In the genomic region with DNA sequence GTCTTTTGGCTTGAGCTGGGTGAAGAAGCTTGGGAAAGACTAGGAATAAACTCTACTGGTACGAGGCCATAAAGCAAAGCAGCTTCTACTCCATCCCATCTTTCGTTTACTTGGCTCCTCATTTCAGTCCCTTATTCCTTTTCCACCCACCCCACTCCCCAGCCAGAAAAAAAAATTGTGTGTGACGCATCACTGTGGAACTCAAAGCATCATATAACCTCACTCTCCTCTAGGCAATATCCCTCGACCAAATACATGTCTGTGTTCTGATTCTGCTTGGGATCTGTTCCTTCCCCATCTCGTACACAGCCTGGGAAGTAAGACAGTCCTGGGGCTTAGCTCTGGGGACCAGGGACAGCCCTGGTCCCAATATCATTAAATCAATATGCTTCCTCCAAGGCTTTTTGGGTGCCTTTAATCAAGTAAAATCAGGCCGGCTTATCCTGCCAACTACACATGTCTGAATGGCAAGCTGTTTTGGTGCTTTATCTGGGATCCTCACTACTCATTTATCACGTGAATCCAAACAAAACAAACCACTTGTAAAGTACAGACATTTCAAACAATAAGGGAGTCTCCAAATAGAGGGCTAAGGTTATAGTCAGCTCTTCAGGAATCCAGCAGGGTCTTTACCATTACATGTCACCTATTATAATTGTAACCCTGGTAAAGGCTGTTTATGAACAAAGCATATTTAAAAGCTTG, we compare ENCODE assay signal across 1 cellular context.
TF ChIP-seq lines count a peak whose summit lies in the region.

No MANE protein-coding gene starts in this region.

TF ChIP-seq in GM23338, 12 proteins besides CTCF, POLR2A, EP300 and RAD21:
- TF ChIP-seq ETS1 (IDR thresholded peaks at IDR 0.05): no peak
- TF ChIP-seq, protein P1, sequence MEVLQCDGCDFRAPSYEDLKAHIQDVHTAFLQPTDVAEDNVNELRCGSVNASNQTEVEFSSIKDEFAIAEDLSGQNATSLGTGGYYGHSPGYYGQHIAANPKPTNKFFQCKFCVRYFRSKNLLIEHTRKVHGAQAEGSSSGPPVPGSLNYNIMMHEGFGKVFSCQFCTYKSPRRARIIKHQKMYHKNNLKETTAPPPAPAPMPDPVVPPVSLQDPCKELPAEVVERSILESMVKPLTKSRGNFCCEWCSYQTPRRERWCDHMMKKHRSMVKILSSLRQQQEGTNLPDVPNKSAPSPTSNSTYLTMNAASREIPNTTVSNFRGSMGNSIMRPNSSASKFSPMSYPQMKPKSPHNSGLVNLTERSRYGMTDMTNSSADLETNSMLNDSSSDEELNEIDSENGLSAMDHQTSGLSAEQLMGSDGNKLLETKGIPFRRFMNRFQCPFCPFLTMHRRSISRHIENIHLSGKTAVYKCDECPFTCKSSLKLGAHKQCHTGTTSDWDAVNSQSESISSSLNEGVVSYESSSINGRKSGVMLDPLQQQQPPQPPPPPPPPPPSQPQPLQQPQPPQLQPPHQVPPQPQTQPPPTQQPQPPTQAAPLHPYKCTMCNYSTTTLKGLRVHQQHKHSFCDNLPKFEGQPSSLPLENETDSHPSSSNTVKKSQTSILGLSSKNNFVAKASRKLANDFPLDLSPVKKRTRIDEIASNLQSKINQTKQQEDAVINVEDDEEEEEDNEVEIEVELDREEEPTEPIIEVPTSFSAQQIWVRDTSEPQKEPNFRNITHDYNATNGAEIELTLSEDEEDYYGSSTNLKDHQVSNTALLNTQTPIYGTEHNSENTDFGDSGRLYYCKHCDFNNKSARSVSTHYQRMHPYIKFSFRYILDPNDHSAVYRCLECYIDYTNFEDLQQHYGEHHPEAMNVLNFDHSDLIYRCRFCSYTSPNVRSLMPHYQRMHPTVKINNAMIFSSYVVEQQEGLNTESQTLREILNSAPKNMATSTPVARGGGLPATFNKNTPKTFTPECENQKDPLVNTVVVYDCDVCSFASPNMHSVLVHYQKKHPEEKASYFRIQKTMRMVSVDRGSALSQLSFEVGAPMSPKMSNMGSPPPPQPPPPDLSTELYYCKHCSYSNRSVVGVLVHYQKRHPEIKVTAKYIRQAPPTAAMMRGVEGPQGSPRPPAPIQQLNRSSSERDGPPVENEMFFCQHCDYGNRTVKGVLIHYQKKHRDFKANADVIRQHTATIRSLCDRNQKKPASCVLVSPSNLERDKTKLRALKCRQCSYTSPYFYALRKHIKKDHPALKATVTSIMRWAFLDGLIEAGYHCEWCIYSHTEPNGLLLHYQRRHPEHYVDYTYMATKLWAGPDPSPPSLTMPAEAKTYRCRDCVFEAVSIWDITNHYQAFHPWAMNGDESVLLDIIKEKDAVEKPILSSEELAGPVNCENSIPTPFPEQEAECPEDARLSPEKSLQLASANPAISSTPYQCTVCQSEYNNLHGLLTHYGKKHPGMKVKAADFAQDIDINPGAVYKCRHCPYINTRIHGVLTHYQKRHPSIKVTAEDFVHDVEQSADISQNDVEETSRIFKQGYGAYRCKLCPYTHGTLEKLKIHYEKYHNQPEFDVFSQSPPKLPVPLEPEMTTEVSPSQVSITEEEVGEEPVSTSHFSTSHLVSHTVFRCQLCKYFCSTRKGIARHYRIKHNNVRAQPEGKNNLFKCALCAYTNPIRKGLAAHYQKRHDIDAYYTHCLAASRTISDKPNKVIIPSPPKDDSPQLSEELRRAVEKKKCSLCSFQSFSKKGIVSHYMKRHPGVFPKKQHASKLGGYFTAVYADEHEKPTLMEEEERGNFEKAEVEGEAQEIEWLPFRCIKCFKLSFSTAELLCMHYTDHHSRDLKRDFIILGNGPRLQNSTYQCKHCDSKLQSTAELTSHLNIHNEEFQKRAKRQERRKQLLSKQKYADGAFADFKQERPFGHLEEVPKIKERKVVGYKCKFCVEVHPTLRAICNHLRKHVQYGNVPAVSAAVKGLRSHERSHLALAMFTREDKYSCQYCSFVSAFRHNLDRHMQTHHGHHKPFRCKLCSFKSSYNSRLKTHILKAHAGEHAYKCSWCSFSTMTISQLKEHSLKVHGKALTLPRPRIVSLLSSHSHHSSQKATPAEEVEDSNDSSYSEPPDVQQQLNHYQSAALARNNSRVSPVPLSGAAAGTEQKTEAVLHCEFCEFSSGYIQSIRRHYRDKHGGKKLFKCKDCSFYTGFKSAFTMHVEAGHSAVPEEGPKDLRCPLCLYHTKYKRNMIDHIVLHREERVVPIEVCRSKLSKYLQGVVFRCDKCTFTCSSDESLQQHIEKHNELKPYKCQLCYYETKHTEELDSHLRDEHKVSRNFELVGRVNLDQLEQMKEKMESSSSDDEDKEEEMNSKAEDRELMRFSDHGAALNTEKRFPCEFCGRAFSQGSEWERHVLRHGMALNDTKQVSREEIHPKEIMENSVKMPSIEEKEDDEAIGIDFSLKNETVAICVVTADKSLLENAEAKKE (CRISPR knock-in tag; IDR thresholded peaks at IDR 0.05): no peak
- TF ChIP-seq EZH2 (IDR thresholded peaks at IDR 0.05; ENCODE audit: low read depth, unreplicated experiment): no peak
- TF ChIP-seq CREB1 (CRISPR knock-in tag; IDR thresholded peaks at IDR 0.05; ENCODE audit: low read depth): no peak
- no peak for TF ChIP-seq POLR2AphosphoS5 (IDR thresholded peaks at IDR 0.05; ENCODE audit: low read depth)
- TF ChIP-seq EZH2phosphoT487 (IDR thresholded peaks at IDR 0.05; ENCODE audit: unreplicated experiment): no peak
- no peak for TF ChIP-seq JUNB (IDR thresholded peaks at IDR 0.05; ENCODE audit: unreplicated experiment)
